Comparison of ENCODE assay signal across 1 cellular context in the genomic region with DNA sequence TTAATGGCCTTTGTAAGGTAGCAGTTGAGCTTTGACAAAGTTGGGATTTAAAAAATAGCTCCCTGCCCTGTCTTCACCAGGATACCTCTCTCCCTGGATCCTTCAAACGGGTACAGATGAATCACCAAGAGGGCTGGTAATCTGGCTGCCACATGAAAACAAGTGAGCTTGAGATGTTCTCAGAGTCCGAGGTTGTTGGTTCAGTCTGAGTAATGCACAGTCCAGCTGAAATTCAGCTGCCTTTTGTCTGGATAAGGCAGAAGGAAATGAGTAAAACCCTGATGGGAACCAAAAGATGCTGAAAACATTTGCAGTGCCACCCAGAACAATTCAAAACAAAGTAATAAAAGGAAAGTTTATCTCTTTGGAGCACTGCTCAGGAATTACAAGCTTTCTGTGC.
TF ChIP-seq lines count a peak whose summit lies in the region.

No MANE protein-coding gene starts in this region.

TF ChIP-seq in SK-N-SH, 30 proteins besides CTCF, POLR2A, EP300 and RAD21 (continued from another document):
- TF ChIP-seq USF1 (IDR thresholded peaks at IDR 0.05; ENCODE audit: borderline replicate concordance, low read depth) (no peak), MAX (IDR thresholded peaks at IDR 0.05; ENCODE audit: low read depth) (peak; percentile 56), JUND (IDR thresholded peaks at IDR 0.05) (peak; percentile 77)
- TF ChIP-seq, protein P1, sequence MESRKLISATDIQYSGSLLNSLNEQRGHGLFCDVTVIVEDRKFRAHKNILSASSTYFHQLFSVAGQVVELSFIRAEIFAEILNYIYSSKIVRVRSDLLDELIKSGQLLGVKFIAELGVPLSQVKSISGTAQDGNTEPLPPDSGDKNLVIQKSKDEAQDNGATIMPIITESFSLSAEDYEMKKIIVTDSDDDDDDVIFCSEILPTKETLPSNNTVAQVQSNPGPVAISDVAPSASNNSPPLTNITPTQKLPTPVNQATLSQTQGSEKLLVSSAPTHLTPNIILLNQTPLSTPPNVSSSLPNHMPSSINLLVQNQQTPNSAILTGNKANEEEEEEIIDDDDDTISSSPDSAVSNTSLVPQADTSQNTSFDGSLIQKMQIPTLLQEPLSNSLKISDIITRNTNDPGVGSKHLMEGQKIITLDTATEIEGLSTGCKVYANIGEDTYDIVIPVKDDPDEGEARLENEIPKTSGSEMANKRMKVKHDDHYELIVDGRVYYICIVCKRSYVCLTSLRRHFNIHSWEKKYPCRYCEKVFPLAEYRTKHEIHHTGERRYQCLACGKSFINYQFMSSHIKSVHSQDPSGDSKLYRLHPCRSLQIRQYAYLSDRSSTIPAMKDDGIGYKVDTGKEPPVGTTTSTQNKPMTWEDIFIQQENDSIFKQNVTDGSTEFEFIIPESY (IDR thresholded peaks at IDR 0.05; ENCODE audit: borderline replicate concordance, low read depth): no peak
TF ChIP-seq in SK-N-SH: peak in this region for 10.
